Comparison of ENCODE assay signal across 19 cellular contexts in genomic region chrX:10781847-10782530, GRCh38.
A peak's percentile ranks its signal among the peaks of the same experiment; 100 is the strongest.
DNase-seq lines count a peak whose midpoint lies in the region; ATAC-seq and TF ChIP-seq lines count a peak whose summit lies in the region.
"Had no signal": no experiment of that assay in that cellular context is flagged by ENCODE, and none has a peak within 500 bp of the region (broad histone marks: within the 10 kb centered on the region; RNA-seq: fewer than 3 reads in every experiment).

No MANE protein-coding gene starts in this region.

- H2AFZ ChIP-seq in PC-3 (ENCODE audit: low read length) (no peak overlapping the region), smooth muscle cell (ENCODE audit: low read depth) (no peak overlapping the region)

- no peak overlapping the region for H3K4me3 Mint-ChIP-seq in nephron progenitor cell
- H3K4me3 Mint-ChIP-seq: B cell; CD4-positive, CD25-positive, alpha-beta regulatory T cell had no signal

- TF ChIP-seq CTCF in PC-3 (conservative IDR thresholded peaks at IDR 0.05; ENCODE audit: low read depth, low read length) (no peak), nephron progenitor cell (IDR thresholded peaks at IDR 0.05) (no peak), ovary (IDR thresholded peaks at IDR 0.05) (no peak), smooth muscle cell (IDR thresholded peaks at IDR 0.05; ENCODE audit: borderline replicate concordance, insufficient read depth, poor library complexity, severe bottlenecking) (no peak)

- intact Hi-C loops in PC-3 (cut with micrococcal nuclease) (no loop called here), ovary (cut with DNase I) (no loop called here)

- H3K9me3 ChIP-seq in PC-3 (ENCODE audit: low read length) (no peaks in the 10 kb centered on the region), ovary (no peaks in the 10 kb centered on the region), smooth muscle cell (replicated peaks; ENCODE audit: low read depth) (no peaks in the 10 kb centered on the region)
- H3K9me3 ChIP-seq: MG63 had no signal

- no peaks in the 10 kb centered on the region for H3K79me2 ChIP-seq in PC-3 (ENCODE audit: low read length)
- no peaks in the 10 kb centered on the region for H3K79me2 ChIP-seq in smooth muscle cell (ENCODE audit: low read depth)

- H4K20me1 ChIP-seq in PC-3 (ENCODE audit: low read length) (no peaks in the 10 kb centered on the region), smooth muscle cell (ENCODE audit: low read depth) (no peaks in the 10 kb centered on the region)

- H3K9me2 ChIP-seq in PC-3 (replicated peaks; ENCODE audit: low read length) = no peaks in the 10 kb centered on the region

- H3K4me3 ChIP-seq in PC-3 (ENCODE audit: low read length) (no peak overlapping the region), ovary (no peak overlapping the region), smooth muscle cell (no peak overlapping the region)
- H3K4me3 ChIP-seq: MG63 had no signal

- no peaks in the 10 kb centered on the region for H3K4me1 Mint-ChIP-seq in nephron progenitor cell
- H3K4me1 Mint-ChIP-seq: B cell; CD4-positive, CD25-positive, alpha-beta regulatory T cell had no signal

- H3K27me3 Mint-ChIP-seq in nephron progenitor cell (ENCODE audit: low read depth, poor library complexity) = peaks cover 3% of the 10 kb centered on the region
- H3K27me3 Mint-ChIP-seq: B cell; CD4-positive, CD25-positive, alpha-beta regulatory T cell had no signal

- BruUV-seq in PC-3 (replicated peaks; lab: Mats Ljungman, UMichigan) = no TSS peak

- H3K4me2 ChIP-seq in PC-3 (ENCODE audit: low read length) (0 out of 2 replicates have a peak overlapping the region, but pooled peaks have one; percentile 26), smooth muscle cell (no peak overlapping the region)
- H3K4me2 ChIP-seq: KMS-11 had no signal

- ATAC-seq in PC-3 = peak; percentile 76

- no peak for TF ChIP-seq EP300 in ovary (IDR thresholded peaks at IDR 0.05)

- H3K27ac ChIP-seq in PC-3 (ENCODE audit: low read length) (no peak overlapping the region), ovary (no peak overlapping the region), smooth muscle cell (ENCODE audit: low read depth) (no peak overlapping the region)
- H3K27ac ChIP-seq: 22Rv1, KMS-11 had no signal

- no peaks in the 10 kb centered on the region for H3K36me3 ChIP-seq in PC-3 (ENCODE audit: low read depth, low read length)
- H3K36me3 ChIP-seq in ovary = no peaks in the 10 kb centered on the region
- no peaks in the 10 kb centered on the region for H3K36me3 ChIP-seq in smooth muscle cell (ENCODE audit: low read depth)
- H3K36me3 ChIP-seq: MG63 had no signal

- no peaks in the 10 kb centered on the region for H3K27me3 ChIP-seq in PC-3 (ENCODE audit: low read length)
- no peaks in the 10 kb centered on the region for H3K27me3 ChIP-seq in ovary
- H3K27me3 ChIP-seq in smooth muscle cell (ENCODE audit: low read depth) = no peaks in the 10 kb centered on the region
- H3K27me3 ChIP-seq: MG63 had no signal

- DNase-seq in NCI-H1417 (lab: John Stamatoyannopoulos, UW) (peak in 2 of 3 experiments; percentile 5 to 45), NCI-H1417 treated with DMSO at 0.1 percent for 48 hours (lab: John Stamatoyannopoulos, UW) (no peak), NCI-H2107 (lab: John Stamatoyannopoulos, UW) (peak; percentile 43), PC-3 (peak; percentile 51), nephron progenitor cell (no peak), ovary (no peak), NAMALWA (ENCODE audit: low spot score) (no peak), smooth muscle cell (lab: John Stamatoyannopoulos, UW; ENCODE audit: unreplicated experiment) (no peak)
- DNase-seq: CD4-positive, CD25-positive, alpha-beta regulatory T cell; EL; H7; MG63; NCI-H1105 treated with DMSO at 0.1 percent for 48 hours; NCI-H2081 treated with DMSO at 0.1 percent for 48 hours; NCI-H446 treated with DMSO at 0.1 percent for 48 hours; SIG-M5 had no signal

- peak overlapping the region; percentile 2 for H3K27ac Mint-ChIP-seq in nephron progenitor cell
- H3K27ac Mint-ChIP-seq: B cell; CD4-positive, CD25-positive, alpha-beta regulatory T cell had no signal

- H3K9ac ChIP-seq in PC-3 (ENCODE audit: low read length) = no peak overlapping the region
- no peak overlapping the region for H3K9ac ChIP-seq in smooth muscle cell (ENCODE audit: low read depth)
- H3K9ac ChIP-seq: KMS-11 had no signal

- POLR2A ChIA-PET in PC-3 (lab: Charles Lee; ENCODE audit: unreplicated experiment) = no interaction called here

- 75 to 78% (median 77%) methylated on average over 9 of the region's 9 CpGs for WGBS in ovary, 3 donors
- WGBS in smooth muscle cell (ENCODE audit: low lambda C conversion rate) = 65% methylated on average over 9 of the region's 9 CpGs

- H3K4me1 ChIP-seq in PC-3 (ENCODE audit: insufficient read depth, low read length) (peaks cover 7% of the 10 kb centered on the region; the same call in 1 of the 2 replicates), ovary (ENCODE audit: insufficient read depth) (no peaks in the 10 kb centered on the region), smooth muscle cell (ENCODE audit: low read depth) (no peaks in the 10 kb centered on the region)

- H3K9me3 Mint-ChIP-seq in nephron progenitor cell = peaks cover 26% of the 10 kb centered on the region

- no peaks in the 10 kb centered on the region for H3K36me3 Mint-ChIP-seq in nephron progenitor cell (ENCODE audit: low read depth)
- H3K36me3 Mint-ChIP-seq: CD4-positive, CD25-positive, alpha-beta regulatory T cell had no signal

- H3F3A ChIP-seq in PC-3 (ENCODE audit: low read length, unreplicated experiment) (no peaks in the 10 kb centered on the region), smooth muscle cell (ENCODE audit: low read depth) (no peaks in the 10 kb centered on the region)

- CTCF ChIA-PET in PC-3 (lab: Charles Lee) = no interaction called here

- no peak for TF ChIP-seq POLR2A in ovary (IDR thresholded peaks at IDR 0.05)

Comparison
In these comparisons a context has a peak if more than half of its experiments do, and no peak if none do; other contexts are left out.
1. DNase-seq: peak in NCI-H1417 (2 of 3), NCI-H2107 (single experiment) and PC-3 (single experiment); none in NCI-H1417 treated with DMSO at 0.1 percent for 48 hours (single experiment), nephron progenitor cell (single experiment), ovary (0 of 5), NAMALWA (single experiment) and smooth muscle cell (single experiment).